Comparison of ENCODE assay signal across 1 cellular context in the genomic region with DNA sequence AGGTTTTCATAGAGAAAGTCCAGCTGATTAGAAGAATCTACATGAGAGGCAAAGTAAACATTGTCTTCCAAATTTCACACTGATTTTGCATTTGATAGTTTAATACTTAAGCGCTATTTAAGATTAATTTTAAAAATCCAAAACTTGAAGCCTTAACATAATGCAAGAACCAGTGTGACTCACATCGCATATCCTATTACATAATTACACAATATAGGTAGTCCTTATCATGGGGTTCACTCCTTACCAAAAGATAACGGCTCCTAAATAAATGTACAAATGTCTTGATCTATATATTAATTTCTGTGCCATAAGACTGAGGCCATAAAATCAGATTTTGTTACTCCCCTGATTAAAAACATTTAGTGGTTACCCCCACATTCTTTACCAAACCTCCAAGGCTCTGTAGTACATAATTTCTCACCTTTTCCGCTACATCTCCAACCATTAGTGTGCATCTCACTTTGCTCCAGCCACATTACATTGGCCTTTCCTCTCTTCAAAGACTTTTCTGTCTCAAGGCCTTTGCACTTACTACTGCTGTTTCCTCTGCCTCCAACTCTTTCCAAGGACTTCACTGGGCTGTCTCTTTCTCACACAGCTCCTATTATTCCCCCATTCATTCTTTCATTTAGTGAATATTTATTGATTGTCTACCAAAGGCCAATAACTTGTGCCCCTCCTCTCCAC.
TF ChIP-seq lines count a peak whose summit lies in the region.

No MANE protein-coding gene starts in this region.

TF ChIP-seq in HCT116, 20 proteins besides CTCF, POLR2A, EP300 and RAD21 (continued from another document):
- TF ChIP-seq ZBTB33 (IDR thresholded peaks at IDR 0.05; ENCODE audit: extremely low read depth, insufficient replicate concordance, low read length): no peak
